Comparison of ENCODE assay signal across 25 cellular contexts in the genomic region with DNA sequence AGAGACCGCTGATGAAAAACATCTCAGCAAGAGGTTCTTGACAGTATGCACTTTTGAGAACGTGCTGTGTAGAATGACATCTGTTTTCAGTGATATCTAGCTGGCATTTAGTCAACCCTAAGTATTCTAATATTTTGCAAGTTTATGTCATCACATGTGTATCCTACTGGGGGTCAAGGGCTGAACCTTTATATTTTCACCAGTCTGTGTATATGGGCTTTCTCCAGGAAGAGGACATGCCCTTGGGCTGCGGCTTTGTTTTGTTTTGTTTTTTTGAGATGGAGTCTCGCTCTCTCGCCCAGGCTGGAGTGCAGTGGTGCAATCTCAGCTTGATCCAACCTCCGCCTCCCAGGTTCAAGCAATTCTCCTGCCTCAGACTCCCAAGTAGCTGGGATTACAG.
"Had no signal": no experiment of that assay in that cellular context is flagged by ENCODE, and none has a peak within 500 bp of the region (broad histone marks: within the 10 kb centered on the region; RNA-seq: fewer than 3 reads in every experiment).

No MANE protein-coding gene starts in this region.

- H3K27me3 ChIP-seq: colonic mucosa, gastrocnemius medialis, heart right ventricle had no signal

- H3K9me3 ChIP-seq: colonic mucosa, esophagus muscularis mucosa, gastrocnemius medialis, heart right ventricle, left lung, lower lobe of right lung, mucosa of descending colon had no signal

- H3K36me3 ChIP-seq: colonic mucosa, esophagus muscularis mucosa, gastrocnemius medialis, heart right ventricle, left lung, lower lobe of right lung had no signal

- DNase-seq: colonic mucosa; cortex of kidney; effector CD8-positive, alpha-beta T cell; effector memory CD8-positive, alpha-beta T cell; endodermal cell; foreskin fibroblast; foreskin melanocyte; gastrocnemius medialis; glutamatergic neuron; head of caudate nucleus; heart right ventricle; hippocampal formation; immature natural killer cell; left cardiac atrium; left lung; left ventricle myocardium superior; lower lobe of right lung; mesenchymal stem cell; mucosa of descending colon; naive B cell; naive thymus-derived CD8-positive, alpha-beta T cell had no signal

- H3K4me3 ChIP-seq: colonic mucosa, esophagus muscularis mucosa, gastrocnemius medialis, heart right ventricle, left lung, lower lobe of right lung, mucosa of descending colon had no signal

- H3K4me1 ChIP-seq: esophagus muscularis mucosa, gastrocnemius medialis, heart right ventricle, left lung, lower lobe of right lung had no signal

- H3K27ac ChIP-seq: colonic mucosa, esophagus muscularis mucosa, gastrocnemius medialis, heart right ventricle, left lung, lower lobe of right lung had no signal

- FAIRE-seq: endometrium, islet of Langerhans, keratinocyte had no signal
